Comparison of ENCODE assay signal across 8 cellular contexts in the genomic region with DNA sequence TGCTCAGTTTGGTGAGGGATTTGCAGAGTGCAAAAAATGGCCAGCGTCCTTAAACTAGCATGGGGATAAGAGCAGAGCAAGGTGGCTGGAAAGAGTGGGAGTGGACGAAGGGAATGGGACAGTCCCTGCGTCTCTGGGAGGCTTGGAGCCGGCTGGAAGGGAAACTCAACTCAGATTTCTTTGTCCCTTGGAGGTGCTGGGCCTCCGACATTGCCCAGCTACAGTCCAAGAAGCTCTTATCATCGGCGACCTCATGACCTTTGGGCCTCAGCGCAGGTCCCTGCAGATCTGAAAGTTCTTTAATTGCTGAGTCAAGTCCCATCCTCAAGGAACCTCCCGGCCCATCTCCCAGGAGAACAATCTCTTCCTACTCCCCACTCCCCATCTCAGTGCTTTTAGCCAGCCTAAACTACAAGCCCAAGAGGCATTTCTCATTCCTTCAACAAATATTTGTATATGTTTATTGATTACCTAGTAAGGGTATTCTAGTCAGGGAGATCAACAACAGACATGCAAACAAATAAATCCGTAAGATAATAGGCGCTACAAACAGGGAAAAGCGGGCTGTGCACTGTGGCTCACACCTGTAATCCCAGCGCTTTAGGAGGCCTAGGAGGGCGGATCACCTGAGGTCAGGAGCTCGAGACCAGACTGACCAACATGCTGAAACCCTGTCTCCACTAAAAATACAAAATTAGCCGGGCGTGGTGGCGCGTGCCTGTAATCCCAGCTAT. TPM values are rescaled to one million over a fixed set of nuclear protein-coding genes. Genes with fewer than 3 reads are reported as not detected.
DNase-seq lines count a peak whose midpoint lies in the region; ATAC-seq and TF ChIP-seq lines count a peak whose summit lies in the region.

No MANE protein-coding gene starts in this region.

- DNase-seq in DND-41: no peak
- no peak for DNase-seq in Panc1 (ENCODE audit: low read depth, low spot score)
- no peak for DNase-seq in epithelial cell of proximal tubule (ENCODE audit: low read depth)
- no peak for DNase-seq in foreskin melanocyte
- no peak for DNase-seq in NCI-H1105 (lab: John Stamatoyannopoulos, UW)
- no peak for DNase-seq in activated gamma-delta T cell treated with Interleukin-2 at 50 U/mL for 16 hours

- intact Hi-C loops in Panc1 (cut with micrococcal nuclease; ENCODE audit: unreplicated experiment): no loop called here

- H3K9ac ChIP-seq in DND-41 (ENCODE audit: low read depth, low read length): peak overlapping the region; percentile 74
- H3K9ac ChIP-seq in parathyroid adenoma: no peak overlapping the region

- H3K9me3 ChIP-seq in DND-41 (ENCODE audit: insufficient read depth, low read length, severe bottlenecking) (no peaks in the 10 kb centered on the region), Panc1 (ENCODE audit: control insufficient read depth, insufficient read depth, low read depth, low read length) (no peaks in the 10 kb centered on the region), parathyroid adenoma (ENCODE audit: control insufficient read depth, low read length) (no peaks in the 10 kb centered on the region)

- peak overlapping the region; percentile 81 for H3K27ac ChIP-seq in DND-41 (ENCODE audit: low read length)
- peak overlapping the region; percentile 96 for H3K27ac ChIP-seq in Panc1 (ENCODE audit: low read length)
- H3K27ac ChIP-seq in parathyroid adenoma: peak overlapping the region; percentile 97

- H3K27me3 ChIP-seq in DND-41 (ENCODE audit: insufficient read depth, low read length, poor library complexity) (no peaks in the 10 kb centered on the region), Panc1 (ENCODE audit: control insufficient read depth, insufficient read depth, low read length) (no peaks in the 10 kb centered on the region), parathyroid adenoma (ENCODE audit: control insufficient read depth, insufficient read depth, low read length) (no peaks in the 10 kb centered on the region)

- no peaks in the 10 kb centered on the region; the same call in 1 of the 2 replicates for H3K36me3 ChIP-seq in DND-41 (ENCODE audit: insufficient read depth, low read length)
- no peaks in the 10 kb centered on the region for H3K36me3 ChIP-seq in Panc1 (ENCODE audit: control insufficient read depth, insufficient read depth, low read length)
- H3K36me3 ChIP-seq in parathyroid adenoma (ENCODE audit: control insufficient read depth, insufficient read depth, low read length): no peaks in the 10 kb centered on the region

- peak overlapping the region; percentile 84 for H2AFZ ChIP-seq in DND-41 (ENCODE audit: low read depth, low read length)
- H2AFZ ChIP-seq in parathyroid adenoma: peak overlapping the region; percentile 92

- ATAC-seq in DND-41 (ENCODE audit: insufficient read depth, low read depth): no peak
- no peak for ATAC-seq in Panc1
- ATAC-seq in HG02642 (IDR thresholded peaks at IDR 0.05; ENCODE audit: poor library complexity, unreplicated experiment): no peak

- H4K20me1 ChIP-seq in DND-41 (ENCODE audit: insufficient read depth, low read length): no peaks in the 10 kb centered on the region

- peaks cover 45% of the 10 kb centered on the region for H3K4me1 ChIP-seq in DND-41 (ENCODE audit: insufficient read depth, low read length)
- peaks cover 18% of the 10 kb centered on the region for H3K4me1 ChIP-seq in Panc1 (ENCODE audit: control insufficient read depth, insufficient read depth, low read length)
- H3K4me1 ChIP-seq in parathyroid adenoma: peaks cover 24% of the 10 kb centered on the region

- H3K79me2 ChIP-seq in DND-41 (ENCODE audit: insufficient read depth, low read length) (peaks cover 18% of the 10 kb centered on the region), parathyroid adenoma (peaks cover 10% of the 10 kb centered on the region)

- TF ChIP-seq CTCF in DND-41 (IDR thresholded peaks at IDR 0.05; ENCODE audit: borderline replicate concordance, extremely low read depth, low read length, poor library complexity, severe bottlenecking) (no peak), Panc1 (IDR thresholded peaks at IDR 0.05) (no peak), epithelial cell of proximal tubule (conservative IDR thresholded peaks at IDR 0.05; ENCODE audit: low read depth, low read length) (no peak), parathyroid adenoma (IDR thresholded peaks at IDR 0.05) (no peak)

- H3K4me3 ChIP-seq in DND-41 (ENCODE audit: low read depth in 1 of 2, low read length in 2 of 2) (peak overlapping the region; percentile 40 to 78; a peak in 3 of 4 replicates), Panc1 (ENCODE audit: low read depth in 2 of 2, low read length in 2 of 2) (peak overlapping the region; percentile 58 to 66), epithelial cell of proximal tubule (ENCODE audit: low read depth, low read length) (peak overlapping the region; percentile 77), parathyroid adenoma (ENCODE audit: low read depth, low read length) (peak overlapping the region; percentile 87)

- in situ Hi-C loops in Panc1 (cut with HindIII; ENCODE audit: low pct_unique_long_range_greater_than_20kb, low sequenced_read_pairs): no loop called here

- POLR2A ChIA-PET in Panc1 (lab: Charles Lee): interaction anchor here (0.6 kb wide), 1 partner anchor 413 kb away, joined by 4 read pairs; no protein-coding TSS in a partner anchor

- CTCF ChIA-PET in Panc1 (lab: Charles Lee): no interaction called here

- H3K4me2 ChIP-seq in DND-41 (ENCODE audit: insufficient read depth, low read length): peak overlapping the region; percentile 80
- H3K4me2 ChIP-seq in parathyroid adenoma (ENCODE audit: low read length): peak overlapping the region; percentile 98

- no TSS peak for BruUV-seq in Panc1 (replicated peaks; lab: Mats Ljungman, UMichigan)

RNA-seq across cellular contexts. Expression of a gene that starts 1.0 kb away (rescaled TPM):
- 10.6 TPM for total RNA-seq in Panc1 (2021; ENCODE audit: unreplicated experiment)
- 8.1 TPM for polyA plus RNA-seq in Panc1 (2012; ENCODE audit: insufficient read length)
- total RNA-seq in epithelial cell of proximal tubule: 16.9 and 24.3 TPM in 2 replicates

RNA-seq across cellular contexts. Expression of a gene that starts 12.8 kb away (rescaled TPM):
- total RNA-seq in Panc1 (2021; ENCODE audit: unreplicated experiment): 9.3 TPM
- 11.5 TPM for polyA plus RNA-seq in Panc1 (2012; ENCODE audit: insufficient read length)
- total RNA-seq in epithelial cell of proximal tubule: 9.5 and 11.4 TPM in 2 replicates

RNA-seq across cellular contexts. Expression of a gene that starts 14.4 kb away (rescaled TPM):
- total RNA-seq in Panc1 (2021; ENCODE audit: unreplicated experiment) (28.6 TPM), epithelial cell of proximal tubule (2.1 and 7.0 TPM in 2 replicates)
- polyA plus RNA-seq in Panc1 (2012; ENCODE audit: insufficient read length): 30.2 TPM

RNA-seq across cellular contexts. Expression of a gene that starts 25.0 kb away (rescaled TPM):
- total RNA-seq in Panc1 (2021; ENCODE audit: unreplicated experiment) (17.1 TPM), epithelial cell of proximal tubule (13.1 and 17.1 TPM in 2 replicates)
- 11.8 TPM for polyA plus RNA-seq in Panc1 (2012; ENCODE audit: insufficient read length)

RNA-seq across cellular contexts. Expression of a gene that starts 33.2 kb away (rescaled TPM):
- total RNA-seq in Panc1 (2021; ENCODE audit: unreplicated experiment): 85.8 TPM
- polyA plus RNA-seq in Panc1 (2012; ENCODE audit: insufficient read length): 31.8 TPM
- total RNA-seq in epithelial cell of proximal tubule: 136 and 165 TPM in 2 replicates
